In the genomic region with DNA sequence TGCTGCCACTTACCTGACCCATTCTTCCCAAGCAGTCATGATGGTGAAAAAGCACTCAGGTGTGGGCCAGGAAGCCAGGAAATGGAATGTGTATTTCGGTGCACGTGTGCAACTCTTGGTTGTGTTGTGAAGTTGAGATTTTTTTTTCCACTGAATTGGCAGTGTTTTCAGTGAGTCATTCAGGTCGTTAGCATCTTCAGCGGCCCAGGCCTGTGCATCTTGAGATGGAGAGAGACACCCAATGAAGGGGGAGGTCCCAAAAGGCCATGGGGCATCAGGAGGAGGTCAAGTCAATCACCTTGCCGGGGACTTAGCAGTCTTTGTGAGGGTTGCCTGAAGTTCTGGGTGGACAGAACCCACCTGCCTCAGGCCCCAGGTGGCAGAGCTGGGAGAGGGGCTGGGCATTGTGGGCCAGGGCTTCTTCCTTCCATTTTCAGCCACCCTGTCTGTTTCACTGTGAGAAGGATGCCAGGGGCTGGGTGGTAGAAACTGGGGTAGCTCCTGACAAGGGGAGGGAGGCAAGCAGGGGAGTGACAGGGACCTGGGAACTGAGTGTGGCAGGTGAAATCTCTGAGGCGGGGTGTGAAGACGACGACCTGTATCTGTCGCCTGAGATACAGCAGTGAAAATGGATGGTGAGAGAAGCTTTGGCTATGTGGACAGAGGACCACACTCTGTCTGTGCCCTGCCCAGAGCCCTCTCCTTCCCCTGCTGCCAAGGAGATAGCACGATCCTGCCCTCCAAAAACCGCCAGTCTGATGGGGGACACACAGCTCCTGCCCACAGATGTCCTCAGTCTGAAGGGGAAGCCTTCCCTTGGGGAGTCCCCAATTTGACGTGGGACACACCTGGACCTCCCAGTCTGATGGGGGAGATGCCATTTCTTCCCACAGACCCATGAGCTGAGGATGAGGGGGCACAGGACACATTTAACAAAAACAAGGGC, we compare ENCODE assay signal across 1 cellular context.
TF ChIP-seq lines count a peak whose summit lies in the region.

No MANE protein-coding gene starts in this region.

TF ChIP-seq in K562, 482 proteins besides CTCF, POLR2A, EP300 and RAD21:
- TF ChIP-seq MXI1 (IDR thresholded peaks at IDR 0.05; ENCODE audit: low read depth, low read length) (no peak), KDM1A (IDR thresholded peaks at IDR 0.05) (peak in 1 of 2 experiments; percentile 27; a peak in 2 of 4 replicates)
